Comparison of ENCODE assay signal across 14 cellular contexts in the genomic region with DNA sequence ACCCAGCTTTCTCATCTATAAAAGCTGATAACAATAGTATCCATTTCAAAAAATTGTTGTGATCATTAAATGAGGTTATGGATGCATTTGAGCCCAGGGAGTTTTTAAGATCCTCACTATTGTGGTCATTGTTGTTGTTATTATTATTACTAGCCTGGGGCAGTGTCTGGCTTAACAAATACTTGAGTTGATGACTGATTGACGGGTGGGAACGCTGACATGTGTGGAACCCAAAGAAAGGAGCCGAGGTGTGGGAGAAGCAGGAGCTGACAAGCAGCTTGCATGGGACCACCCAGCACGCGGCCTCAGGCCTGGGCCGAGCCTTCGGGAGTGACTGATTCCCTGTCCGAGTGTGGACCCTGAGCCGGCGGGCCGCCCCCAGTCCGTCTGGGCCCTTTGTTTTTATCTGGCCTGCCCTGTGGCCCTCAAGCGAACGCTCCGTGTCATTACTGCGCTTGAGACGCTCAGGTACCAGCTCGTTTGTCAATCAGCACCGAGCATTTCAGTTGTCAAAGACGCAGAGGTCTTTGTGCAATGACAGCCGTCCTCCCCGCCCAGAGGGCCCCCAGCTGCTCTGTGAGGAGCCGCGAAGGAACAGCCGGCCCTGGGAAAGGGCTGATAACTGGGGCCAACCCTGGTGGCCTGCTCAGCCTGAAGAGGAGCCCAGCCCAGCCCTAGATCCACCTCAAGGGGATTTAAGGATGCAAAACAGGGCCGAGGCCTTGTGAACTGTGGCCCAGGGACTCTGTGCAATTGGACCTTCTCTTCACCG.
A peak's percentile ranks its signal among the peaks of the same experiment; 100 is the strongest.
DNase-seq lines count a peak whose midpoint lies in the region; ATAC-seq and TF ChIP-seq lines count a peak whose summit lies in the region.
"Had no signal": no experiment of that assay in that cellular context is flagged by ENCODE, and none has a peak within 500 bp of the region (broad histone marks: within the 10 kb centered on the region; RNA-seq: fewer than 3 reads in every experiment).

No MANE protein-coding gene starts in this region.

- peak overlapping the region; percentile 65 for H3K14ac ChIP-seq in IMR-90 (replicated peaks; ENCODE audit: low read depth, low read length)

- H3K9ac ChIP-seq in IMR-90 (ENCODE audit: low read depth, low read length) (no peak overlapping the region), neural progenitor cell (no peak overlapping the region)

- H3F3A ChIP-seq in neural progenitor cell (ENCODE audit: low read depth), result no peaks in the 10 kb centered on the region

- H3K79me1 ChIP-seq in IMR-90 (ENCODE audit: low read depth in 1 of 2, low read length in 2 of 2), result no peaks in the 10 kb centered on the region; a peak in 1 of 4 replicates

- H3K23ac ChIP-seq in IMR-90 (ENCODE audit: low read depth, low read length), result peak overlapping the region; percentile 49; the same call in 1 of the 2 replicates

- intact Hi-C loops in Right ventricle myocardium inferior (cut with DNase I), result no loop called here
- intact Hi-C loops in left cardiac atrium (cut with DNase I), result no loop called here
- intact Hi-C loops in IMR-90 (cut with micrococcal nuclease), result no loop called here
- intact Hi-C loops in upper lobe of right lung (cut with DNase I), result no loop called here

- no peaks in the 10 kb centered on the region for H3K79me2 ChIP-seq in neural progenitor cell (ENCODE audit: low read depth)

- H4K20me1 ChIP-seq in IMR-90 (ENCODE audit: insufficient read depth, low read length) (no peaks in the 10 kb centered on the region), neural progenitor cell (ENCODE audit: low read depth) (no peaks in the 10 kb centered on the region)

- H3K27me3 ChIP-seq in IMR-90 (ENCODE audit: control insufficient read depth, insufficient read depth, low read length) (no peaks in the 10 kb centered on the region), neural progenitor cell (no peaks in the 10 kb centered on the region), upper lobe of right lung (no peaks in the 10 kb centered on the region)

- H2BK5ac ChIP-seq in IMR-90 (ENCODE audit: low read depth, low read length, poor library complexity, severe bottlenecking), result no peak overlapping the region

- H3K4me3 Mint-ChIP-seq in neural progenitor cell, result no peak overlapping the region
- H3K4me3 Mint-ChIP-seq: CD4-positive, CD25-positive, alpha-beta regulatory T cell; H9 had no signal

- TF ChIP-seq POLR2A in IMR-90 (IDR thresholded peaks at IDR 0.05; ENCODE audit: low read depth, low read length), result no peak

- H4K91ac ChIP-seq in IMR-90 (ENCODE audit: insufficient read depth, low read depth, low read length), result peak overlapping the region; percentile 52

- TF ChIP-seq CTCF in IMR-90 (conservative IDR thresholded peaks at IDR 0.05; ENCODE audit: low read depth, low read length), result no peak
- no peak for TF ChIP-seq CTCF in neural progenitor cell (IDR thresholded peaks at IDR 0.05)
- TF ChIP-seq CTCF in upper lobe of right lung (IDR thresholded peaks at IDR 0.05), result no peak

- H4K5ac ChIP-seq in IMR-90 (ENCODE audit: low read depth, low read length), result no peak overlapping the region

- peaks cover 6% of the 10 kb centered on the region for H3K9me3 Mint-ChIP-seq in neural progenitor cell

- H3K9me1 ChIP-seq in IMR-90 (ENCODE audit: insufficient read depth, low read length), result peaks cover 17% of the 10 kb centered on the region

- H3K4me1 Mint-ChIP-seq in neural progenitor cell, result peaks cover 4% of the 10 kb centered on the region
- H3K4me1 Mint-ChIP-seq: CD4-positive, CD25-positive, alpha-beta regulatory T cell had no signal

- H2BK20ac ChIP-seq in IMR-90 (ENCODE audit: low read depth, low read length), result peak overlapping the region; percentile 93

- POLR2A ChIA-PET in IMR-90 (lab: Charles Lee; ENCODE audit: unreplicated experiment), result no interaction called here

- H3K36me3 ChIP-seq in IMR-90 (ENCODE audit: control insufficient read depth, insufficient read depth, low read length) (no peaks in the 10 kb centered on the region), neural progenitor cell (no peaks in the 10 kb centered on the region), upper lobe of right lung (no peaks in the 10 kb centered on the region)

- 72% methylated on average over 19 of the region's 27 CpGs; no CpG with 5 or more reads in 1 of the 2 experiments for WGBS in IMR-90 (ENCODE audit: extremely low coverage in 2 of 2, insufficient read length in 1 of 2), 2 experiments

- H3K4me2 ChIP-seq in IMR-90 (ENCODE audit: low read depth, low read length) (no peak overlapping the region), neural progenitor cell (no peak overlapping the region)

- peak; percentile 73 for DNase-seq in Right ventricle myocardium inferior (ENCODE audit: missing footprints)
- no peak for DNase-seq in left cardiac atrium
- no peak for DNase-seq in IMR-90
- no peak for DNase-seq in neural progenitor cell (ENCODE audit: low spot score)
- peak; percentile 40 for DNase-seq in upper lobe of right lung
- DNase-seq in NCI-H510A (lab: John Stamatoyannopoulos, UW), result no peak
- no peak for DNase-seq in NCI-H2227 (lab: John Stamatoyannopoulos, UW; ENCODE audit: unreplicated experiment)
- no peak for DNase-seq in NCI-H1436 treated with DMSO at 0.1 percent for 48 hours (lab: John Stamatoyannopoulos, UW)
- DNase-seq: CD4-positive, CD25-positive, alpha-beta regulatory T cell; DMS53; GOT3; H9 had no signal

- no peak for TF ChIP-seq RAD21 in IMR-90 (IDR thresholded peaks at IDR 0.05; ENCODE audit: low read length)

- H3K56ac ChIP-seq in IMR-90 (ENCODE audit: extremely low read depth, insufficient read depth, low read length), result no peak overlapping the region

- H2BK120ac ChIP-seq in IMR-90 (ENCODE audit: low read depth, low read length), result peak overlapping the region; percentile 88

- no peak overlapping the region for H3K18ac ChIP-seq in IMR-90 (ENCODE audit: low read depth, low read length)

- dilution Hi-C loops in IMR-90 (cut with HindIII; ENCODE audit: low sequenced_read_pairs, unreplicated experiment), result no loop called here

- peak overlapping the region; percentile 54 for H3K27ac Mint-ChIP-seq in neural progenitor cell
- H3K27ac Mint-ChIP-seq: CD4-positive, CD25-positive, alpha-beta regulatory T cell had no signal

- in situ Hi-C loops in IMR-90 (cut with MboI; ENCODE audit: low sequenced_read_pairs), result no loop called here

- H3K36me3 Mint-ChIP-seq in neural progenitor cell, result peaks cover 2% of the 10 kb centered on the region
- H3K36me3 Mint-ChIP-seq: CD4-positive, CD25-positive, alpha-beta regulatory T cell had no signal

- H3K4me1 ChIP-seq in IMR-90 (ENCODE audit: control insufficient read depth, insufficient read depth, low read length), result peaks cover 27% of the 10 kb centered on the region
- no peaks in the 10 kb centered on the region for H3K4me1 ChIP-seq in neural progenitor cell
- no peaks in the 10 kb centered on the region for H3K4me1 ChIP-seq in upper lobe of right lung

- no peak overlapping the region for H2AK9ac ChIP-seq in IMR-90 (replicated peaks; ENCODE audit: low read depth, low read length, poor library complexity)

- H2AK5ac ChIP-seq in IMR-90 (ENCODE audit: low read depth, low read length), result peak overlapping the region; percentile 93

- no TSS peak for BruUV-seq in IMR-90 (replicated peaks; lab: Mats Ljungman, UMichigan)

- CTCF ChIA-PET in IMR-90 (lab: Yijun Ruan, JAX), result no interaction called here

- H3K27ac ChIP-seq in IMR-90 (ENCODE audit: insufficient read depth, low read length), result no peak overlapping the region
- no peak overlapping the region for H3K27ac ChIP-seq in neural progenitor cell
- H3K27ac ChIP-seq in upper lobe of right lung, result no peak overlapping the region
- H3K27ac ChIP-seq: 22Rv1 had no signal

- H2BK15ac ChIP-seq in IMR-90 (ENCODE audit: low read depth, low read length), result peak overlapping the region; percentile 94

- ATAC-seq in Right ventricle myocardium inferior (no peak), left cardiac atrium (no peak), IMR-90 (ENCODE audit: low read depth) (no peak), upper lobe of right lung (no peak)
- ATAC-seq: GM12878 had no signal

- peaks cover 5% of the 10 kb centered on the region; the same call in 1 of the 2 replicates for H3K9me3 ChIP-seq in IMR-90 (ENCODE audit: control insufficient read depth, insufficient read depth, low read length)
- H3K9me3 ChIP-seq in neural progenitor cell (ENCODE audit: low read depth), result no peaks in the 10 kb centered on the region
- no peaks in the 10 kb centered on the region for H3K9me3 ChIP-seq in upper lobe of right lung

- peak overlapping the region; percentile 88 for H3K4ac ChIP-seq in IMR-90 (ENCODE audit: low read depth, low read length)

- H2AFZ ChIP-seq in IMR-90 (replicated peaks; ENCODE audit: low read length, poor library complexity), result no peak overlapping the region
- no peak overlapping the region for H2AFZ ChIP-seq in neural progenitor cell (replicated peaks)

- H3K27me3 Mint-ChIP-seq in neural progenitor cell (ENCODE audit: insufficient read depth, low read depth), result peaks cover 6% of the 10 kb centered on the region
- H3K27me3 Mint-ChIP-seq: CD4-positive, CD25-positive, alpha-beta regulatory T cell had no signal

- H4K8ac ChIP-seq in IMR-90 (ENCODE audit: low read depth in 2 of 2, low read length in 2 of 2), result no peak overlapping the region; a peak in 1 of 4 replicates

- H3K4me3 ChIP-seq in IMR-90 (ENCODE audit: insufficient read depth, low read depth, low read length) (no peak overlapping the region), neural progenitor cell (no peak overlapping the region), upper lobe of right lung (no peak overlapping the region)
- H3K4me3 ChIP-seq: GM12878 had no signal

TF ChIP-seq in IMR-90, 13 proteins besides CTCF, POLR2A, EP300 and RAD21 (continues in another document):
- TF ChIP-seq MAZ (IDR thresholded peaks at IDR 0.05; ENCODE audit: borderline replicate concordance, low read depth, low read length) (no peak), MXI1 (IDR thresholded peaks at IDR 0.05; ENCODE audit: borderline replicate concordance, low read depth, low read length) (no peak), RCOR1 (IDR thresholded peaks at IDR 0.05; ENCODE audit: insufficient replicate concordance, low read length) (no peak), CEBPB (IDR thresholded peaks at IDR 0.05; ENCODE audit: low read depth, low read length) (no peak), BHLHE40 (IDR thresholded peaks at IDR 0.05; ENCODE audit: low read depth, low read length) (no peak), NFE2L2 (IDR thresholded peaks at IDR 0.05; ENCODE audit: low read depth, low read length) (no peak), RFX5 (IDR thresholded peaks at IDR 0.05; ENCODE audit: low read depth, low read length) (no peak), MAFK (IDR thresholded peaks at IDR 0.05; ENCODE audit: low read depth, low read length) (no peak)
- TF ChIP-seq, protein P1, sequence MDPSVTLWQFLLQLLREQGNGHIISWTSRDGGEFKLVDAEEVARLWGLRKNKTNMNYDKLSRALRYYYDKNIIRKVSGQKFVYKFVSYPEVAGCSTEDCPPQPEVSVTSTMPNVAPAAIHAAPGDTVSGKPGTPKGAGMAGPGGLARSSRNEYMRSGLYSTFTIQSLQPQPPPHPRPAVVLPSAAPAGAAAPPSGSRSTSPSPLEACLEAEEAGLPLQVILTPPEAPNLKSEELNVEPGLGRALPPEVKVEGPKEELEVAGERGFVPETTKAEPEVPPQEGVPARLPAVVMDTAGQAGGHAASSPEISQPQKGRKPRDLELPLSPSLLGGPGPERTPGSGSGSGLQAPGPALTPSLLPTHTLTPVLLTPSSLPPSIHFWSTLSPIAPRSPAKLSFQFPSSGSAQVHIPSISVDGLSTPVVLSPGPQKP (IDR thresholded peaks at IDR 0.05; ENCODE audit: borderline replicate concordance, low read depth, low read length), result no peak

Comparison
In these comparisons a context has a peak if more than half of its experiments do, and no peak if none do; other contexts are left out.
1. DNase-seq: peak in Right ventricle myocardium inferior (single experiment) and upper lobe of right lung (single experiment); none in left cardiac atrium (single experiment), IMR-90 (single experiment), neural progenitor cell (single experiment), NCI-H510A (single experiment), NCI-H2227 (single experiment) and NCI-H1436 treated with DMSO at 0.1 percent for 48 hours (single experiment).